ENCODE assay signal across 9 cellular contexts in genomic region chr4:54941994-54942552, GRCh38.
DNase-seq lines count a peak whose midpoint lies in the region; ATAC-seq and TF ChIP-seq lines count a peak whose summit lies in the region.
"Had no signal": no experiment of that assay in that cellular context is flagged by ENCODE, and none has a peak within 500 bp of the region (broad histone marks: within the 10 kb centered on the region; RNA-seq: fewer than 3 reads in every experiment).

No MANE protein-coding gene starts in this region.

- TF ChIP-seq CTCF in choroid plexus epithelial cell (conservative IDR thresholded peaks at IDR 0.05; ENCODE audit: low read depth, low read length) (no peak), vagina (IDR thresholded peaks at IDR 0.05) (no peak)

- H3K4me3 ChIP-seq in choroid plexus epithelial cell (ENCODE audit: low read depth, low read length) (no peak overlapping the region), vagina (no peak overlapping the region), HAP-1 (no peak overlapping the region)
- H3K4me3 ChIP-seq: thoracic aorta had no signal

- H3K4me1 ChIP-seq in vagina = no peaks in the 10 kb centered on the region
- no peaks in the 10 kb centered on the region for H3K4me1 ChIP-seq in HAP-1

- in situ Hi-C loops in HAP-1 (cut with MboI; ENCODE audit: low sequenced_read_pairs) = no loop called here

- peak; percentile 65 for DNase-seq in NCI-H748 (lab: John Stamatoyannopoulos, UW; ENCODE audit: unreplicated experiment)
- peak; percentile 11 for DNase-seq in choroid plexus epithelial cell (ENCODE audit: low read depth)
- no peak for DNase-seq in vagina (ENCODE audit: extremely low spot score in 2 of 2)
- no peak for DNase-seq in hippocampal formation (lab: John Stamatoyannopoulos, UW)
- DNase-seq in HUDEP-2 (lab: John Stamatoyannopoulos, UW; ENCODE audit: unreplicated experiment in 76 of 76) = no peak
- no peak for DNase-seq in HAP-1 (ENCODE audit: low spot score in 2 of 2)

- H3K27me3 ChIP-seq in vagina (no peaks in the 10 kb centered on the region), HAP-1 (ENCODE audit: low read depth) (no peaks in the 10 kb centered on the region)

- intact Hi-C loops in vagina (cut with DNase I) = no loop called here

- no peak overlapping the region for H3K27ac ChIP-seq in vagina
- H3K27ac ChIP-seq: thoracic aorta had no signal

- no peak for TF ChIP-seq POLR2A in vagina (IDR thresholded peaks at IDR 0.05)

- H3K36me3 ChIP-seq in vagina (no peaks in the 10 kb centered on the region), HAP-1 (replicated peaks) (no peaks in the 10 kb centered on the region)
- H3K36me3 ChIP-seq: thoracic aorta had no signal

- H3K9me3 ChIP-seq in vagina = no peaks in the 10 kb centered on the region
- no peaks in the 10 kb centered on the region for H3K9me3 ChIP-seq in HAP-1
- H3K9me3 ChIP-seq: thoracic aorta had no signal

- ATAC-seq in GM18502 (IDR thresholded peaks at IDR 0.05; ENCODE audit: poor library complexity, unreplicated experiment) = peak; percentile 62
- ATAC-seq in GM21825 (IDR thresholded peaks at IDR 0.05; ENCODE audit: unreplicated experiment) = peak; percentile 89

Comparison
In these comparisons a context has a peak if more than half of its experiments do, and no peak if none do; other contexts are left out.
1. DNase-seq: peak in NCI-H748 (single experiment) and choroid plexus epithelial cell (single experiment); none in vagina (0 of 2), hippocampal formation (0 of 2), HUDEP-2 (0 of 76) and HAP-1 (0 of 2).